ENCODE assay signal across 6 cellular contexts in genomic region chrX:153875391-153876111, GRCh38. TPM values are rescaled to one million over a fixed set of nuclear protein-coding genes. Genes with fewer than 3 reads are reported as not detected.
DNase-seq lines count a peak whose midpoint lies in the region; ATAC-seq and TF ChIP-seq lines count a peak whose summit lies in the region.

No MANE protein-coding gene starts in this region.

- H3K4me1 Mint-ChIP-seq in activated naive CD8-positive, alpha-beta T cell treated with anti-CD3 and anti-CD28 coated beads, Interleukin-2, amount 10 ng/mL, durations not matched to agents 7 days and 5 days, result peaks cover 14% of the 10 kb centered on the region

- DNase-seq in AG08396 (ENCODE audit: low spot score) (peak; percentile 81), NCI-H2227 (lab: John Stamatoyannopoulos, UW; ENCODE audit: unreplicated experiment) (peak; percentile 62), mucosa of descending colon (peak in 2 of 3 donors; percentile 60 to 72), HCEC 1CT (no peak)
- DNase-seq in activated naive CD8-positive, alpha-beta T cell treated with anti-CD3 and anti-CD28 coated beads, Interleukin-2, amount 10 ng/mL, durations not matched to agents 7 days and 5 days, result peak; percentile 84

- POLR2A ChIA-PET in activated naive CD8-positive, alpha-beta T cell treated with anti-CD3 and anti-CD28 coated beads, Interleukin-2, amount 10 ng/mL, durations not matched to agents 7 days and 5 days (lab: Charles Lee), result interaction anchor here (0.6 kb wide), 1 partner anchor 35 kb away, joined by 4 read pairs; no protein-coding TSS in a partner anchor

- no peaks in the 10 kb centered on the region for H3K36me3 Mint-ChIP-seq in activated naive CD8-positive, alpha-beta T cell treated with anti-CD3 and anti-CD28 coated beads, Interleukin-2, amount 10 ng/mL, durations not matched to agents 7 days and 5 days

- intact Hi-C loops in mucosa of descending colon (cut with DNase I, micrococcal nuclease), result no loop called here

- H3K4me1 ChIP-seq in mucosa of descending colon (ENCODE audit: low read depth), result no peaks in the 10 kb centered on the region

- H3K4me3 ChIP-seq in mucosa of descending colon, result no peak overlapping the region

- peak; percentile 78 for ATAC-seq in activated naive CD8-positive, alpha-beta T cell treated with anti-CD3 and anti-CD28 coated beads, Interleukin-2, amount 10 ng/mL, durations not matched to agents 7 days and 5 days (ENCODE audit: low read depth)
- ATAC-seq in mucosa of descending colon, result peak; percentile 83
- ATAC-seq in HG02571 (IDR thresholded peaks at IDR 0.05; ENCODE audit: unreplicated experiment), result no peak

- no peaks in the 10 kb centered on the region for H3K9me3 ChIP-seq in mucosa of descending colon

- H3K4me3 Mint-ChIP-seq in activated naive CD8-positive, alpha-beta T cell treated with anti-CD3 and anti-CD28 coated beads, Interleukin-2, amount 10 ng/mL, durations not matched to agents 7 days and 5 days, result no peak overlapping the region

- peaks cover 5% of the 10 kb centered on the region for H3K27me3 Mint-ChIP-seq in activated naive CD8-positive, alpha-beta T cell treated with anti-CD3 and anti-CD28 coated beads, Interleukin-2, amount 10 ng/mL, durations not matched to agents 7 days and 5 days

- H3K27ac Mint-ChIP-seq in activated naive CD8-positive, alpha-beta T cell treated with anti-CD3 and anti-CD28 coated beads, Interleukin-2, amount 10 ng/mL, durations not matched to agents 7 days and 5 days, result no peak overlapping the region

- no peak for TF ChIP-seq CTCF in mucosa of descending colon (IDR thresholded peaks at IDR 0.05)

- H3K9me3 Mint-ChIP-seq in activated naive CD8-positive, alpha-beta T cell treated with anti-CD3 and anti-CD28 coated beads, Interleukin-2, amount 10 ng/mL, durations not matched to agents 7 days and 5 days, result no peaks in the 10 kb centered on the region

- no peaks in the 10 kb centered on the region for H3K36me3 ChIP-seq in mucosa of descending colon (ENCODE audit: low read depth)

RNA-seq across cellular contexts. Expression of gene L1CAM, which starts 10.4 kb away (rescaled TPM):
- 1 to 10 TPM; 4.5 to 7.2 TPM for total RNA-seq in activated naive CD8-positive, alpha-beta T cell treated with anti-CD3 and anti-CD28 coated beads, Interleukin-2, amount 10 ng/mL, durations not matched to agents 7 days and 5 days
- 10 to 100 TPM in 1 of 3 donors, 1 to 10 TPM in 2; 3.0 to 66.9 (median 7.0) TPM for total RNA-seq in mucosa of descending colon

RNA-seq across cellular contexts. Expression of gene AVPR2, which starts 28.9 kb away (rescaled TPM):
- total RNA-seq in activated naive CD8-positive, alpha-beta T cell treated with anti-CD3 and anti-CD28 coated beads, Interleukin-2, amount 10 ng/mL, durations not matched to agents 7 days and 5 days, result not detected
- under 1 TPM; 0.43 to 0.78 (median 0.54) TPM for total RNA-seq in mucosa of descending colon

RNA-seq across cellular contexts. Expression of gene PDZD4, which starts 45.2 kb away (rescaled TPM):
- 1 to 10 TPM in 1 of 2 experiments, under 1 TPM in 1; 0.80 to 1.1 TPM for total RNA-seq in activated naive CD8-positive, alpha-beta T cell treated with anti-CD3 and anti-CD28 coated beads, Interleukin-2, amount 10 ng/mL, durations not matched to agents 7 days and 5 days
- total RNA-seq in mucosa of descending colon, result 10 to 100 TPM in 1 of 3 donors, 1 to 10 TPM in 2; 1.5 to 24.2 (median 2.8) TPM

RNA-seq across cellular contexts. Expression of gene ARHGAP4, which starts 50.5 kb away (rescaled TPM):
- 100 to 1,000 TPM; 341 to 356 TPM for total RNA-seq in activated naive CD8-positive, alpha-beta T cell treated with anti-CD3 and anti-CD28 coated beads, Interleukin-2, amount 10 ng/mL, durations not matched to agents 7 days and 5 days
- 10 to 100 TPM; 35.0 to 47.8 (median 36.7) TPM for total RNA-seq in mucosa of descending colon

RNA-seq across cellular contexts. Expression of gene NAA10, which starts 59.3 kb away (rescaled TPM):
- 10 to 100 TPM; 79.5 to 84.3 TPM for total RNA-seq in activated naive CD8-positive, alpha-beta T cell treated with anti-CD3 and anti-CD28 coated beads, Interleukin-2, amount 10 ng/mL, durations not matched to agents 7 days and 5 days
- total RNA-seq in mucosa of descending colon, result 10 to 100 TPM; 52.2 to 72.3 (median 68.9) TPM
